Comparison of ENCODE assay signal across 8 cellular contexts in genomic region chr17:32275060-32276042, GRCh38. TPM values are rescaled to one million over a fixed set of nuclear protein-coding genes. Genes with fewer than 3 reads are reported as not detected.
A peak's percentile ranks its signal among the peaks of the same experiment; 100 is the strongest.
DNase-seq lines count a peak whose midpoint lies in the region; ATAC-seq and TF ChIP-seq lines count a peak whose summit lies in the region.

No MANE protein-coding gene starts in this region.

- DNase-seq in BE2C (peak; percentile 93), HPDE6-E6E7 (ENCODE audit: extremely low spot score) (peak; percentile 63), WERI-Rb-1 (peak; percentile 62), islet precursor cell (peak; percentile 99), NCI-H187 (lab: John Stamatoyannopoulos, UW) (no peak), esophagus muscularis mucosa (ENCODE audit: extremely low spot score) (no peak)

- H3K4me1 ChIP-seq in BE2C, result peaks cover 17% of the 10 kb centered on the region
- peaks cover 0 to 8% (median 2%) of the 10 kb centered on the region in 4 donors for H3K4me1 ChIP-seq in esophagus muscularis mucosa

- H3K27ac ChIP-seq in WERI-Rb-1, result peak overlapping the region; percentile 31; the same call in 1 of the 2 replicates
- no peak overlapping the region for H3K27ac ChIP-seq in esophagus muscularis mucosa (replicated peaks in 1 of 4)

- ATAC-seq in HG02763 (IDR thresholded peaks at IDR 0.05; ENCODE audit: unreplicated experiment) (no peak), GM19351 (IDR thresholded peaks at IDR 0.05; ENCODE audit: unreplicated experiment) (no peak)

- intact Hi-C loops in esophagus muscularis mucosa (cut with DNase I), result no loop called here

- no peak for TF ChIP-seq POLR2A in esophagus muscularis mucosa (IDR thresholded peaks at IDR 0.05; ENCODE audit: low read depth)

- 56% methylated on average over 13 of the region's 19 CpGs for WGBS in esophagus muscularis mucosa

- no peak overlapping the region for H3K4me3 ChIP-seq in BE2C (ENCODE audit: low read depth, low read length)
- H3K4me3 ChIP-seq in WERI-Rb-1 (ENCODE audit: low read depth, low read length), result no peak overlapping the region
- H3K4me3 ChIP-seq in esophagus muscularis mucosa, result no peak overlapping the region

- TF ChIP-seq EP300 in esophagus muscularis mucosa (IDR thresholded peaks at IDR 0.05), result no peak

- H3K27me3 ChIP-seq in BE2C (no peaks in the 10 kb centered on the region), WERI-Rb-1 (ENCODE audit: insufficient read depth, low read depth, severe bottlenecking) (no peaks in the 10 kb centered on the region), esophagus muscularis mucosa (peaks cover 0 to 37% (median 2%) of the 10 kb centered on the region in 4 donors)

- TF ChIP-seq CTCF in BE2C (IDR thresholded peaks at IDR 0.05; ENCODE audit: low read depth, low read length) (no peak), WERI-Rb-1 (IDR thresholded peaks at IDR 0.05; ENCODE audit: low read depth, low read length) (no peak), esophagus muscularis mucosa (IDR thresholded peaks at IDR 0.05) (no peak)

- H3K36me3 ChIP-seq in BE2C, result no peaks in the 10 kb centered on the region
- peaks cover 31% of the 10 kb centered on the region for H3K36me3 ChIP-seq in WERI-Rb-1
- H3K36me3 ChIP-seq in esophagus muscularis mucosa, result no peaks in the 10 kb centered on the region

- H3K9me3 ChIP-seq in BE2C (no peaks in the 10 kb centered on the region), WERI-Rb-1 (ENCODE audit: severe bottlenecking) (no peaks in the 10 kb centered on the region), esophagus muscularis mucosa (no peaks in the 10 kb centered on the region)

RNA-seq across cellular contexts. Expression of gene RHBDL3, which starts 9.7 kb away (rescaled TPM):
- 1.8 TPM for polyA plus RNA-seq in BE2C (2012; ENCODE audit: insufficient read depth, insufficient read length, low read depth)
- 1 to 10 TPM in 2 of 4 donors, under 1 TPM in 2; 0.42 to 2.1 (median 1.0) TPM for total RNA-seq in esophagus muscularis mucosa

Comparison
In these comparisons a context has a peak if more than half of its experiments do, and no peak if none do; other contexts are left out.
1. DNase-seq: peak in BE2C (single experiment), HPDE6-E6E7 (single experiment), WERI-Rb-1 (single experiment) and islet precursor cell (single experiment); none in NCI-H187 (0 of 2) and esophagus muscularis mucosa (single experiment).